Comparison of ENCODE assay signal across 26 cellular contexts in the genomic region with DNA sequence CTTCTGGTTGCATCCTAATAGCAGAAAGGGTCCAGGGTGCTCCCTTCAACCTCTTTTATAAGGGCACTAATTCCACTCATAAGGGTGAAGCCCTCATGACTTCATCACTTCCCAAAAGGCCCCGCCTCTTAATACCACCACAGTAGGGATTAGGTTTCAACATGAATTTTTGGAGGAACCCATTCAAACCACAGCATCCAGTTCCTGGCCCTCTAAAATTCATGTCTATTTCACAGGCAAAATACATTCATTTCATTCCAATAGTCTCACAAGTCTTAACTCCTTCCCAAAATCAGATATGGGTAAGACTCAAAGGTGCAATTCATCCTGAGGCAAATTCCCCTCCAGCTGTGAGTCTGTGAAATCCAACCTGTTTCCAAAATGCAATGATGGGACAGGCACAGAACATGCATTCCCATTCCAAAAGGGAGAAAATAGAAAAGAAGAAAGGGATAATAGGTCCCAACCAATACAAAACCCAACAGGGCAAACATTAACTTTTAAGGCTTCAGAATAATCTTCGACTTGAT.
"Had no signal": no experiment of that assay in that cellular context is flagged by ENCODE, and none has a peak within 500 bp of the region (broad histone marks: within the 10 kb centered on the region; RNA-seq: fewer than 3 reads in every experiment).

No MANE protein-coding gene starts in this region.

- H3K27ac ChIP-seq: gastrocnemius medialis, left lung, neutrophil, ovary, psoas muscle, right atrium auricular region, skin epidermis, stomach, suprapubic skin, vagina had no signal

- ATAC-seq: activated T-cell treated with anti-CD3 and anti-CD28 coated beads, Interleukin-2, amount 50 U/mL, for 4 hours; gastrocnemius medialis; left lung; psoas muscle; stimulated activated memory B cell treated with anti-CD40 and anti-IgM and Interleukin-4, amounts not matched to agents 10 μg/mL and 1 μg/mL and 100 μg/mL, for 72 hours; T-cell; WTC11 had no signal

- DNase-seq: activated CD4-positive, alpha-beta T cell treated with anti-CD3 and anti-CD28 coated beads, Interleukin-2, amount 50 U/mL, for 4 hours; activated CD8-positive, alpha-beta memory T cell treated with anti-CD3 and anti-CD28 coated beads for 24 hours; activated CD8-positive, alpha-beta memory T cell treated with anti-CD3 and anti-CD28 coated beads, Interleukin-2, amount 50 U/mL, for 4 hours; activated naive CD4-positive, alpha-beta T cell; activated naive CD8-positive, alpha-beta T cell treated with anti-CD3 and anti-CD28 coated beads for 36 hours; activated T-cell treated with anti-CD3 and anti-CD28 coated beads, Interleukin-2, amount 50 U/mL, for 4 hours; cerebellar nuclear complex; cortex of kidney; gastrocnemius medialis; hippocampal formation; kidney glomerular epithelial cell; left lung; mammary epithelial cell; midbrain; ovary; psoas muscle; stimulated activated CD4-positive, alpha-beta T cell treated with anti-CD3 and anti-CD28 coated beads, Interleukin-1b, Interleukin-23, amount 100 ng/mL, for 48 hours; stomach; T-cell had no signal

- H3K9me3 ChIP-seq: gastrocnemius medialis, left lung, neutrophil, ovary, psoas muscle, right atrium auricular region, stomach, suprapubic skin, vagina had no signal

- H3K27me3 ChIP-seq: gastrocnemius medialis, left lung, neutrophil, ovary, right atrium auricular region, stomach, suprapubic skin, vagina had no signal

- H3K36me3 ChIP-seq: gastrocnemius medialis, left lung, ovary, right atrium auricular region, stomach, vagina had no signal

- H3K4me3 ChIP-seq: gastrocnemius medialis, left lung, ovary, psoas muscle, right atrium auricular region, skin epidermis, stomach, suprapubic skin, vagina had no signal

- H3K4me1 ChIP-seq: left lung, psoas muscle, vagina had no signal
